In genomic region chr3:106688463-106688862, GRCh38 we compare ENCODE assay signal across 13 cellular contexts.
DNase-seq lines count a peak whose midpoint lies in the region; ATAC-seq, FAIRE-seq and TF ChIP-seq lines count a peak whose summit lies in the region.
"Had no signal": no experiment of that assay in that cellular context is flagged by ENCODE, and none has a peak within 500 bp of the region (broad histone marks: within the 10 kb centered on the region; RNA-seq: fewer than 3 reads in every experiment).

No MANE protein-coding gene starts in this region.

- H3K9me3 Mint-ChIP-seq in activated naive CD4-positive, alpha-beta T cell treated with anti-CD3 and anti-CD28 coated beads for 36 hours = no peaks in the 10 kb centered on the region
- H3K9me3 Mint-ChIP-seq: activated T-cell treated with anti-CD3 and anti-CD28 coated beads, Interleukin-2, amount 50 U/mL, for 4 hours; CD4-positive, alpha-beta memory T cell; endodermal cell; T-cell had no signal

- no peaks in the 10 kb centered on the region for H3K4me1 Mint-ChIP-seq in activated naive CD4-positive, alpha-beta T cell treated with anti-CD3 and anti-CD28 coated beads for 36 hours (ENCODE audit: low read depth)
- H3K4me1 Mint-ChIP-seq: CD4-positive, alpha-beta memory T cell; endodermal cell; T-cell had no signal

- H3K27ac Mint-ChIP-seq in activated naive CD4-positive, alpha-beta T cell treated with anti-CD3 and anti-CD28 coated beads for 36 hours = no peak overlapping the region
- H3K27ac Mint-ChIP-seq: CD4-positive, alpha-beta memory T cell; endodermal cell; T-cell had no signal

- CTCF ChIA-PET in activated naive CD4-positive, alpha-beta T cell treated with anti-CD3 and anti-CD28 coated beads for 36 hours (lab: Charles Lee) = no interaction called here

- H3K27me3 Mint-ChIP-seq in activated naive CD4-positive, alpha-beta T cell treated with anti-CD3 and anti-CD28 coated beads for 36 hours (ENCODE audit: low read depth) = no peaks in the 10 kb centered on the region
- H3K27me3 Mint-ChIP-seq: CD4-positive, alpha-beta memory T cell; T-cell had no signal

- no peak for ATAC-seq in HG02678 (IDR thresholded peaks at IDR 0.05; ENCODE audit: unreplicated experiment)
- ATAC-seq in HG02763 (IDR thresholded peaks at IDR 0.05; ENCODE audit: unreplicated experiment) = no peak
- ATAC-seq: activated T-cell treated with anti-CD3 and anti-CD28 coated beads, Interleukin-2, amount 50 U/mL, for 4 hours; T-cell had no signal

- no peak for TF ChIP-seq POLR2A in H54 (IDR thresholded peaks at IDR 0.05; ENCODE audit: low read depth, low read length)

- intact Hi-C loops in activated naive CD4-positive, alpha-beta T cell treated with anti-CD3 and anti-CD28 coated beads for 36 hours (cut with micrococcal nuclease) = no loop called here

- peak; percentile 96 for FAIRE-seq in H54 (lab: Jason Lieb, UNC)

- DNase-seq in 8988T = peak; percentile 13
- DNase-seq in H54 (ENCODE audit: insufficient read length, low spot score) = peak; percentile 23
- peak; percentile 89 for DNase-seq in RPMI7951 (ENCODE audit: low read depth)
- peak; percentile 53 for DNase-seq in glomerular visceral epithelial cell (ENCODE audit: extremely low spot score)
- no peak for DNase-seq in activated naive CD4-positive, alpha-beta T cell treated with anti-CD3 and anti-CD28 coated beads for 36 hours
- no peak for DNase-seq in dermis blood vessel endothelial cell
- DNase-seq: activated T-cell treated with anti-CD3 and anti-CD28 coated beads, Interleukin-2, amount 50 U/mL, for 4 hours; CD4-positive, alpha-beta memory T cell; endodermal cell; T-cell; transverse colon had no signal

- H3K4me3 Mint-ChIP-seq in activated naive CD4-positive, alpha-beta T cell treated with anti-CD3 and anti-CD28 coated beads for 36 hours = no peak overlapping the region
- H3K4me3 Mint-ChIP-seq: activated T-cell treated with anti-CD3 and anti-CD28 coated beads, Interleukin-2, amount 50 U/mL, for 4 hours; CD4-positive, alpha-beta memory T cell; endodermal cell; T-cell had no signal

- H3K36me3 Mint-ChIP-seq in activated naive CD4-positive, alpha-beta T cell treated with anti-CD3 and anti-CD28 coated beads for 36 hours (ENCODE audit: low read depth) = no peaks in the 10 kb centered on the region
- H3K36me3 Mint-ChIP-seq: CD4-positive, alpha-beta memory T cell; T-cell had no signal

Comparison
In these comparisons a context has a peak if more than half of its experiments do, and no peak if none do; other contexts are left out.
1. DNase-seq: peak in 8988T (single experiment), H54 (single experiment), RPMI7951 (single experiment) and glomerular visceral epithelial cell (single experiment); none in activated naive CD4-positive, alpha-beta T cell treated with anti-CD3 and anti-CD28 coated beads for 36 hours (single experiment) and dermis blood vessel endothelial cell (single experiment).